Comparison of ENCODE assay signal across 8 cellular contexts in genomic region chr1:110208916-110209650, GRCh38. TPM values are rescaled to one million over a fixed set of nuclear protein-coding genes. Genes with fewer than 3 reads are reported as not detected.
DNase-seq lines count a peak whose midpoint lies in the region; ATAC-seq and TF ChIP-seq lines count a peak whose summit lies in the region.

No MANE protein-coding gene starts in this region.

- in situ Hi-C loops in transverse colon (cut with MboI; ENCODE audit: low pct_ligation_motif_present in 1 of 4, low pct_unique_long_range_greater_than_20kb in 1 of 4, low sequenced_read_pairs in 3 of 4): loop anchor here in 1 of 4 donors (10.0 kb wide), 1 partner anchor 246 kb away; the partner anchor contains the start of gene PROK1

- intact Hi-C loops in transverse colon (cut with DNase I; ENCODE audit: low total_unique reads): no loop called here

- ATAC-seq in GM19395 (IDR thresholded peaks at IDR 0.05; ENCODE audit: unreplicated experiment) (no peak), HG02798 (IDR thresholded peaks at IDR 0.05; ENCODE audit: poor library complexity, unreplicated experiment) (no peak)

- H3K27me3 Mint-ChIP-seq in activated naive CD4-positive, alpha-beta T cell treated with anti-CD3 and anti-CD28 coated beads, Interleukin-2, amount 10 ng/mL, durations not matched to agents 7 days and 5 days: peaks cover 31% of the 10 kb centered on the region
- H3K27me3 Mint-ChIP-seq in activated naive CD8-positive, alpha-beta T cell treated with anti-CD3 and anti-CD28 coated beads for 36 hours: no peaks in the 10 kb centered on the region

- no peak for TF ChIP-seq POLR2A in transverse colon (IDR thresholded peaks at IDR 0.05)

- no peak for TF ChIP-seq RAD21 in liver (IDR thresholded peaks at IDR 0.05)

- CTCF ChIA-PET in activated naive CD4-positive, alpha-beta T cell treated with anti-CD3 and anti-CD28 coated beads, Interleukin-2, amount 10 ng/mL, durations not matched to agents 7 days and 5 days (lab: Charles Lee): interaction anchor here (0.7 to 13.5 kb wide), 19 partner anchors 8 to 288 kb away, joined by 3 to 470 read pairs (median 6); partner anchors contain the start of genes LAMTOR5 and RBM15

- TF ChIP-seq EP300 in transverse colon (IDR thresholded peaks at IDR 0.05; ENCODE audit: low read depth): no peak

- no peak for DNase-seq in activated naive CD4-positive, alpha-beta T cell treated with anti-CD3 and anti-CD28 coated beads, Interleukin-2, amount 10 ng/mL, durations not matched to agents 7 days and 5 days
- DNase-seq in activated naive CD4-positive, alpha-beta T cell (lab: John Stamatoyannopoulos, UW): no peak
- DNase-seq in activated naive CD8-positive, alpha-beta T cell treated with anti-CD3 and anti-CD28 coated beads for 36 hours: no peak
- no peak for DNase-seq in transverse colon
- no peak for DNase-seq in activated CD4-positive, alpha-beta T cell treated with anti-CD3 and anti-CD28 coated beads, Interleukin-2, amount 50 U/mL, for 4 hours

- no peak for TF ChIP-seq CTCF in liver (IDR thresholded peaks at IDR 0.05; ENCODE audit: low read depth, low read length, missing input control)
- TF ChIP-seq CTCF in transverse colon (IDR thresholded peaks at IDR 0.05): no peak

- peak overlapping the region; percentile 95 for H3K27ac Mint-ChIP-seq in activated naive CD4-positive, alpha-beta T cell treated with anti-CD3 and anti-CD28 coated beads, Interleukin-2, amount 10 ng/mL, durations not matched to agents 7 days and 5 days
- H3K27ac Mint-ChIP-seq in activated naive CD8-positive, alpha-beta T cell treated with anti-CD3 and anti-CD28 coated beads for 36 hours: peak overlapping the region; percentile 89

- H3K9ac ChIP-seq in liver (ENCODE audit: low read depth in 1 of 2, low read length in 2 of 2): peak overlapping the region in 1 of 2 donors; percentile 29

- H3K9me3 Mint-ChIP-seq in activated naive CD4-positive, alpha-beta T cell treated with anti-CD3 and anti-CD28 coated beads, Interleukin-2, amount 10 ng/mL, durations not matched to agents 7 days and 5 days: no peaks in the 10 kb centered on the region
- H3K9me3 Mint-ChIP-seq in activated naive CD8-positive, alpha-beta T cell treated with anti-CD3 and anti-CD28 coated beads for 36 hours: no peaks in the 10 kb centered on the region

- 63% methylated on average over 7 of the region's 7 CpGs for WGBS in liver
- 41 to 54% methylated on average over 3 to 7 of the region's 7 CpGs for WGBS in transverse colon (ENCODE audit: low coverage in 1 of 2), 2 donors

- H3K36me3 ChIP-seq in liver (ENCODE audit: control insufficient read depth in 4 of 4, insufficient read depth in 3 of 4, low read depth in 1 of 4, low read length in 3 of 4) (no peaks in the 10 kb centered on the region), transverse colon (no peaks in the 10 kb centered on the region)

- H3K4me3 ChIP-seq in liver (ENCODE audit: low read depth in 1 of 3, low read length in 3 of 3) (peak overlapping the region in 1 of 3 donors; percentile 42), transverse colon (peak overlapping the region in 3 of 4 donors; percentile 72 to 90 (median 88))

- peak overlapping the region; percentile 23 to 76 for H3K27ac ChIP-seq in liver (ENCODE audit: low read depth in 1 of 2, low read length in 2 of 2)
- peak overlapping the region; percentile 87 to 96 (median 92) for H3K27ac ChIP-seq in transverse colon

- H3K4me1 Mint-ChIP-seq in activated naive CD4-positive, alpha-beta T cell treated with anti-CD3 and anti-CD28 coated beads, Interleukin-2, amount 10 ng/mL, durations not matched to agents 7 days and 5 days: peaks cover 46% of the 10 kb centered on the region
- H3K4me1 Mint-ChIP-seq in activated naive CD8-positive, alpha-beta T cell treated with anti-CD3 and anti-CD28 coated beads for 36 hours: peaks cover 42% of the 10 kb centered on the region

- H3K4me1 ChIP-seq in liver (ENCODE audit: control insufficient read depth in 4 of 4, insufficient read depth in 4 of 4, low read length in 3 of 4) (peaks cover 0 to 18% (median 6%) of the 10 kb centered on the region in 4 donors), transverse colon (peaks cover 5 to 30% (median 14%) of the 10 kb centered on the region in 4 donors)

- H3K36me3 Mint-ChIP-seq in activated naive CD4-positive, alpha-beta T cell treated with anti-CD3 and anti-CD28 coated beads, Interleukin-2, amount 10 ng/mL, durations not matched to agents 7 days and 5 days: peaks cover 1% of the 10 kb centered on the region
- no peaks in the 10 kb centered on the region for H3K36me3 Mint-ChIP-seq in activated naive CD8-positive, alpha-beta T cell treated with anti-CD3 and anti-CD28 coated beads for 36 hours

- H3K9me3 ChIP-seq in liver (ENCODE audit: control insufficient read depth in 4 of 4, low read length in 3 of 4) (no peaks in the 10 kb centered on the region), transverse colon (no peaks in the 10 kb centered on the region)

- H3K4me3 Mint-ChIP-seq in activated naive CD4-positive, alpha-beta T cell treated with anti-CD3 and anti-CD28 coated beads, Interleukin-2, amount 10 ng/mL, durations not matched to agents 7 days and 5 days: peak overlapping the region; percentile 85
- H3K4me3 Mint-ChIP-seq in activated naive CD8-positive, alpha-beta T cell treated with anti-CD3 and anti-CD28 coated beads for 36 hours: peak overlapping the region; percentile 86

- H3K27me3 ChIP-seq in liver (ENCODE audit: control insufficient read depth in 4 of 4, insufficient read depth in 4 of 4, low read length in 3 of 4) (peaks cover 0 to 2% (median 0%) of the 10 kb centered on the region in 4 donors), transverse colon (peaks cover 7% of the 10 kb centered on the region)

TF ChIP-seq in liver, 16 proteins besides CTCF, POLR2A, EP300 and RAD21:
- TF ChIP-seq EGR1 (IDR thresholded peaks at IDR 0.05; ENCODE audit: low read depth in 2 of 2): no peak
- no peak for TF ChIP-seq FOXA2 (IDR thresholded peaks at IDR 0.05)
- TF ChIP-seq RXRA (IDR thresholded peaks at IDR 0.05): no peak
- TF ChIP-seq TAF1 (conservative IDR thresholded peaks at IDR 0.05): no peak
- TF ChIP-seq FOXA1 (IDR thresholded peaks at IDR 0.05): no peak
- no peak for TF ChIP-seq YY1 (IDR thresholded peaks at IDR 0.05)

RNA-seq across cellular contexts. Expression of gene KCNC4, which starts 1.0 kb away (rescaled TPM):
- 1 to 10 TPM; 6.9 to 8.0 TPM for total RNA-seq in activated naive CD8-positive, alpha-beta T cell treated with anti-CD3 and anti-CD28 coated beads for 36 hours
- 1 to 10 TPM; 1.0 to 2.5 TPM for total RNA-seq in liver
- 1 to 10 TPM in 1 of 2 donors, under 1 TPM in 1; 0.46 to 1.9 TPM for polyA plus RNA-seq in liver
- total RNA-seq in transverse colon: 10 to 100 TPM in 1 of 4 donors, 1 to 10 TPM in 3; 1.8 to 25.8 (median 4.9) TPM

RNA-seq across cellular contexts. Expression of gene SLC6A17, which starts 58.8 kb away (rescaled TPM):
- total RNA-seq in activated naive CD8-positive, alpha-beta T cell treated with anti-CD3 and anti-CD28 coated beads for 36 hours: under 1 TPM; 0.04 to 0.10 TPM
- total RNA-seq in liver: not detected
- polyA plus RNA-seq in liver: not detected
- total RNA-seq in transverse colon: under 1 TPM in 3 of 4 donors, not detected in 1; under 0.01 to 0.37 (median 0.14) TPM
